Comparison of ENCODE assay signal across 10 cellular contexts in genomic region chr9:25732101-25732500, GRCh38. TPM values are rescaled to one million over a fixed set of nuclear protein-coding genes. Genes with fewer than 3 reads are reported as not detected.
DNase-seq lines count a peak whose midpoint lies in the region; ATAC-seq and TF ChIP-seq lines count a peak whose summit lies in the region.
"Not testable (repeated sequence)": the region's sequence is repeated elsewhere in the genome, so short reads cannot be mapped to it uniquely, and the experiment has no call there.
"Had no signal": no experiment of that assay in that cellular context is flagged by ENCODE, and none has a peak within 500 bp of the region (broad histone marks: within the 10 kb centered on the region; RNA-seq: fewer than 3 reads in every experiment).

No MANE protein-coding gene starts in this region.

- not testable (repeated sequence) for H3K27me3 ChIP-seq in endodermal cell (ENCODE audit: control insufficient read depth, insufficient read depth, low read length, poor library complexity, severe bottlenecking); upper lobe of right lung

- not testable (repeated sequence) for H3K4me3 Mint-ChIP-seq in endodermal cell, neural crest cell

- H3K9me3 Mint-ChIP-seq in endodermal cell = peaks cover 46% of the 10 kb centered on the region
- H3K9me3 Mint-ChIP-seq in neural crest cell = not testable (repeated sequence)

- H3K36me3 Mint-ChIP-seq in endodermal cell (ENCODE audit: low read depth) = peaks cover 20% of the 10 kb centered on the region
- not testable (repeated sequence) for H3K36me3 Mint-ChIP-seq in neural crest cell (ENCODE audit: low read depth)

- WGBS in endodermal cell (ENCODE audit: insufficient coverage in 1 of 2, insufficient read length in 1 of 2), 2 experiments = 94 to 100% methylated on average over 5 to 11 of the region's 11 CpGs

- ATAC-seq in upper lobe of right lung = not testable (repeated sequence)

- in situ Hi-C loops in Caki2 (cut with HindIII; ENCODE audit: low pct_unique_long_range_greater_than_20kb, low sequenced_read_pairs) = not testable (repeated sequence)

- intact Hi-C loops in upper lobe of right lung (cut with DNase I) = not testable (repeated sequence)

- H3K27me3 Mint-ChIP-seq in endodermal cell (ENCODE audit: insufficient read depth) = not testable (repeated sequence)
- peaks cover 43% of the 10 kb centered on the region for H3K27me3 Mint-ChIP-seq in neural crest cell (ENCODE audit: low read depth)

- not testable (repeated sequence) for H3K27ac Mint-ChIP-seq in endodermal cell
- peak overlapping the region; percentile 27 for H3K27ac Mint-ChIP-seq in neural crest cell (ENCODE audit: unreplicated experiment)

- peak overlapping the region; percentile 64 for H3K4me3 ChIP-seq in endodermal cell (ENCODE audit: low read length)
- H3K4me3 ChIP-seq in upper lobe of right lung = not testable (repeated sequence)

- not testable (repeated sequence) for H3K9ac ChIP-seq in endodermal cell (ENCODE audit: extremely low read depth, low read length, poor library complexity, severe bottlenecking)

- DNase-seq in Caki2 (ENCODE audit: low read depth) (peak; percentile 23), upper lobe of right lung (peak; percentile 47)
- DNase-seq in endodermal cell; neural crest cell (ENCODE audit: low read depth, low spot score): not testable (repeated sequence)

- not testable (repeated sequence) for H3K4me1 ChIP-seq in endodermal cell (ENCODE audit: control insufficient read depth, insufficient read depth, low read length); upper lobe of right lung

- peaks cover 71% of the 10 kb centered on the region for H3K9me3 ChIP-seq in endodermal cell (ENCODE audit: control insufficient read depth, low read length)
- H3K9me3 ChIP-seq in upper lobe of right lung = not testable (repeated sequence)

- TF ChIP-seq CTCF in endodermal cell (conservative IDR thresholded peaks at IDR 0.05); neural crest cell (conservative IDR thresholded peaks at IDR 0.05); upper lobe of right lung (IDR thresholded peaks at IDR 0.05): not testable (repeated sequence)

- not testable (repeated sequence) for H3K4me1 Mint-ChIP-seq in endodermal cell, neural crest cell

- H3K36me3 ChIP-seq in endodermal cell (ENCODE audit: control insufficient read depth, insufficient read depth, low read length); upper lobe of right lung: not testable (repeated sequence)

- not testable (repeated sequence) for H3K27ac ChIP-seq in endodermal cell (ENCODE audit: low read depth, low read length); upper lobe of right lung

RNA-seq across cellular contexts. Expression of gene TUSC1, which starts 53.9 kb away (rescaled TPM):
- total RNA-seq in Caki2 (2014; rRNA removed; shearing (Covaris generic); ENCODE audit: low replicate concordance) = 22.6 and 45.3 TPM in 2 replicates
- total RNA-seq in endodermal cell (10 to 100 TPM in 1 of 2 donors, 1 to 10 TPM in 1; 2.4 to 13.3 TPM), neural crest cell (not detected in 2 replicates), upper lobe of right lung (15.0 TPM)
- polyA plus RNA-seq in endodermal cell (2013, experiment 1 of 2) = 8.5 TPM
- 6.6 TPM for polyA plus RNA-seq in endodermal cell (2013, experiment 2 of 2)
- total RNA-seq: A673; CD4-positive, alpha-beta memory T cell; CD4-positive, CD25-positive, alpha-beta regulatory T cell; CD8-positive, alpha-beta memory T cell; CD8-positive, alpha-beta T cell; Daoy had no signal
- polyA plus RNA-seq: CD8-positive, alpha-beta memory T cell had no signal
